1 cellular context compared by ENCODE assay signal in the genomic region with DNA sequence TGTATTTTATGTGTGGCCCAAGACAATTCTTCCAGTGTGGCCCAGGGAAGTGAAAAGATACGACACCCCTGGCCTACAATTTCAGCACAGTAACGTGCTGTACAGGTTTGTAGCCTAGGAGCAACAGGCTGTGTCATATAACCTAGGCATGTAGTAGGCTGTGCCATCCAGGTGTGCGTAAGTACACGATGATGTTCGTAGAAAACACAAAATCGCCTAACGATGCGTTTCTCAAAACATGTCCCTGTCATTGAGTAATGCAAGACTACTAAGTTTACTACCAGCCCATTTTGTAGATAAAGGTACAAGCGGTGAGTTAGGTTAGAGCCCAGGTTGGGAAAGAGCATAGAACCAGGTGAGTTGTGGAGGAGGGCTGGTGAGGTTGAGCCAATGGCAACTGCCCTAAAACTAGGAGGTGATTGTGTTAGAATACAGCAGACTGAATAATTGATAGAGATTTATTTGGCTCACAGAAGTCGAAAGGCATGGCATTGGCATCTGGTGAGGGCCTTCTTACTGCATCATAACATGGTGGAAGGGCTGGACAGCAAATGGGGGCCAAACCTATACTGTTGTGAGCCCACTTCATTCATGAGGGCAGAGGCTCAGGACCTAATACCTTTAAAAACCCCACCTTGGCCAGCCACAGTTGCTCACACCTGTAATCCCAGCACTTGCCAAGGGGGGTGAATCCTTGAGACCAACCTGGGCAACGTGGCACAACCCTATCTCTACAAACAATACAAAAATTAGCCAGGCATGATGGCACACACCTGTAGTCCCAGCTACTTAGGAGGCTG.
TF ChIP-seq lines count a peak whose summit lies in the region.

No MANE protein-coding gene starts in this region.

TF ChIP-seq in IMR-90, 13 proteins besides CTCF, POLR2A, EP300 and RAD21:
- no peak for TF ChIP-seq CHD1 (IDR thresholded peaks at IDR 0.05; ENCODE audit: low read depth, low read length)
TF ChIP-seq in IMR-90: peak in this region for 0.
